ENCODE assay signal across 10 cellular contexts in the genomic region with DNA sequence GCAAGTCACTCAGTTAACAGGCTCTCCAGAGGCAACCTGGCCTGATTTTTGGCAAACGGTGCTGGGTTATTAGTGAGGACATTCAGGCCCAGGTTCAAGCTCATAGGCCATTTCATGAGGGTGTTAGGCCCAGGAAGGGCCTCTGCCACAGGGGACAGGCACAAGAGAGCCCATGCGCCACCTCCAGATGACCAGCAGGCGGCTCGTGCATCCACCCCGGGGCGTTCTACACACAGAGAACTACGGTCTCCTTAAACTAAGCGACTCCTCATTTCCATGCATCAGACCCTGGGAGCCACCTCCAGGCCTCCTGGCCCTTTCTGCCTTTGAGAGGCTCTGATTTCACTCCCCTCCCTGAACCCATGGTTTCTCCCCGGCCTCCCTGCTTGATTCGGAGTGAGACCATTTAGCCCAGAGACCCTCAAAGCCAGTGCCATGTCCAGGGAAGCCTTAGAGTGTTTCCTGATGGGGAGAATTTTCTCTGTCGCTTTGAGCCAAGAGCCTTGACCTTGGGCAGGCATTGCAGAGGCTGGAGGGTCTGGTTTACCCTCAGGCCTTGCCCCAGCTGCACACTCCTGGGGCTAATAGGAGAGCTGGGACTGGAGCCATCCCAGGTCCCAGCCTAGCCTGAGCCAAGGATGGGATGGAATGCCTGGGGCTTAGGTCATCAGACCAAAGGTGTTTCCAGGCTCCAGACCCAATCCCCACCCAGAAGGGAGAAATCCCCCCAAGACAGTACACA.
DNase-seq lines count a peak whose midpoint lies in the region; ATAC-seq, FAIRE-seq and TF ChIP-seq lines count a peak whose summit lies in the region.
"Had no signal": no experiment of that assay in that cellular context is flagged by ENCODE, and none has a peak within 500 bp of the region (broad histone marks: within the 10 kb centered on the region; RNA-seq: fewer than 3 reads in every experiment).

No MANE protein-coding gene starts in this region.

- intact Hi-C loops in ascending aorta (cut with DNase I) = no loop called here

- DNase-seq in AG08396 (ENCODE audit: low spot score) = peak; percentile 36
- no peak for DNase-seq in GM13977 (ENCODE audit: low spot score)
- peak; percentile 17 for DNase-seq in RKO (ENCODE audit: low spot score)
- DNase-seq in iPS-NIHi7 (ENCODE audit: extremely low spot score) = peak; percentile 92
- DNase-seq in GF-D8 (lab: John Stamatoyannopoulos, UW) = no peak
- DNase-seq in RCC 7860 (ENCODE audit: low spot score) = no peak
- DNase-seq in ascending aorta (ENCODE audit: low spot score in 2 of 2) = no peak
- DNase-seq: T-helper 2 cell had no signal

- H3K27me3 ChIP-seq in ascending aorta = no peaks in the 10 kb centered on the region

- ATAC-seq in HG03460 (IDR thresholded peaks at IDR 0.05; ENCODE audit: unreplicated experiment) = no peak

- H3K27ac ChIP-seq in ascending aorta = no peak overlapping the region

- TF ChIP-seq CTCF in GM13977 (IDR thresholded peaks at IDR 0.05; ENCODE audit: extremely low read depth, insufficient read depth, missing control alignments) (peak; percentile 20), ascending aorta (IDR thresholded peaks at IDR 0.05) (peak in 1 of 3 experiments; percentile 12)

- H3K9me3 ChIP-seq in ascending aorta = no peaks in the 10 kb centered on the region

- in situ Hi-C loops in GM13977 (cut with MboI; ENCODE audit: low pct_unique_long_range_greater_than_20kb, low sequenced_read_pairs, unreplicated experiment) = no loop called here

- H3K4me1 ChIP-seq in ascending aorta = no peaks in the 10 kb centered on the region

- H3K36me3 ChIP-seq in ascending aorta = no peaks in the 10 kb centered on the region

- FAIRE-seq in RCC 7860 (lab: Jason Lieb, UNC) = no peak
- FAIRE-seq: endometrium had no signal

- H3K4me3 ChIP-seq in ascending aorta = no peak overlapping the region

Comparison
In these comparisons a context has a peak if more than half of its experiments do, and no peak if none do; other contexts are left out.
1. DNase-seq: peak in AG08396 (single experiment), RKO (single experiment) and iPS-NIHi7 (single experiment); none in GM13977 (single experiment), GF-D8 (single experiment), RCC 7860 (single experiment) and ascending aorta (0 of 2).